Comparison of ENCODE assay signal across 32 cellular contexts in genomic region chr2:95281071-95281470, GRCh38. TPM values are rescaled to one million over a fixed set of nuclear protein-coding genes. Genes with fewer than 3 reads are reported as not detected.
"Had no signal": no experiment of that assay in that cellular context is flagged by ENCODE, and none has a peak within 500 bp of the region (broad histone marks: within the 10 kb centered on the region; RNA-seq: fewer than 3 reads in every experiment).

No MANE protein-coding gene starts in this region.

- ATAC-seq: activated CD4-positive, alpha-beta T cell treated with anti-CD3 and anti-CD28 coated beads for 36 hours; activated CD8-positive, alpha-beta memory T cell treated with anti-CD3 and anti-CD28 coated beads, Interleukin-2, amount 10 ng/mL, durations not matched to agents 7 days and 5 days; activated CD8-positive, alpha-beta T cell treated with anti-CD3 and anti-CD28 coated beads, Interleukin-2, amount 10 ng/mL, durations not matched to agents 7 days and 5 days; activated naive CD8-positive, alpha-beta T cell treated with anti-CD3 and anti-CD28 coated beads, Interleukin-2, amount 50 U/mL, for 24 hours; body of pancreas; effector memory CD8-positive, alpha-beta T cell; foreskin keratinocyte; gastrocnemius medialis; heart left ventricle had no signal

- H3K4me3 ChIP-seq: adrenal gland, body of pancreas, cardiac muscle cell, coronary artery, esophagus muscularis mucosa, gastrocnemius medialis, heart left ventricle had no signal

- H3K36me3 ChIP-seq: adrenal gland, cardiac muscle cell, esophagus muscularis mucosa, gastrocnemius medialis, heart left ventricle had no signal

- H3K4me1 ChIP-seq: adrenal gland, esophagus muscularis mucosa, gastrocnemius medialis, heart left ventricle had no signal

- H3K27me3 ChIP-seq: adrenal gland, body of pancreas, cardiac muscle cell, esophagus muscularis mucosa, foreskin keratinocyte, gastrocnemius medialis, heart left ventricle had no signal

- H3K27ac ChIP-seq: adrenal gland, body of pancreas, cardiac muscle cell, coronary artery, esophagus muscularis mucosa, foreskin keratinocyte, gastrocnemius medialis, heart left ventricle had no signal

- DNase-seq: activated CD4-positive, alpha-beta memory T cell treated with anti-CD3 and anti-CD28 coated beads for 36 hours; activated CD4-positive, alpha-beta T cell treated with anti-CD3 and anti-CD28 coated beads for 36 hours; activated CD4-positive, alpha-beta T cell treated with anti-CD3 and anti-CD28 coated beads, Interleukin-2, amount 10 ng/mL, durations not matched to agents 24 days and 14 days; activated CD4-positive, CD25-positive, alpha-beta regulatory T cell; activated CD4-positive, CD25-positive, alpha-beta regulatory T cell treated with anti-CD3 and anti-CD28 coated beads, Interleukin-2, amount 50 U/mL, for 72 hours; activated CD8-positive, alpha-beta memory T cell treated with anti-CD3 and anti-CD28 coated beads, Interleukin-2, amount 10 ng/mL, durations not matched to agents 7 days and 5 days; activated CD8-positive, alpha-beta memory T cell treated with anti-CD3 and anti-CD28 coated beads, Interleukin-2, amount 50 U/mL, for 4 hours; activated CD8-positive, alpha-beta T cell treated with anti-CD3 and anti-CD28 coated beads, Interleukin-2, amount 10 ng/mL, durations not matched to agents 7 days and 5 days; activated effector memory CD4-positive, alpha-beta T cell treated with anti-CD3 and anti-CD28 coated beads, Interleukin-2, amount 50 U/mL, for 16 hours; activated naive CD4-positive, alpha-beta T cell treated with anti-CD3 and anti-CD28 coated beads for 36 hours; activated naive CD8-positive, alpha-beta T cell treated with anti-CD3 and anti-CD28 coated beads for 36 hours; activated naive CD8-positive, alpha-beta T cell treated with anti-CD3 and anti-CD28 coated beads, Interleukin-2, amount 50 U/mL, for 24 hours; activated T-cell treated with anti-CD3 and anti-CD28 coated beads, Interleukin-2, amount 50 U/mL, for 1 hour; activated T-cell treated with anti-CD3 and anti-CD28 coated beads, Interleukin-2, amount 50 U/mL, for 48 hours; adrenal gland; amygdala; aorta; body of pancreas; effector CD4-positive, alpha-beta T cell; effector memory CD8-positive, alpha-beta T cell; erythroblast; foreskin keratinocyte; gastrocnemius medialis; glutamatergic neuron; T-helper 2 cell had no signal

- H3K9me3 ChIP-seq: adrenal gland, body of pancreas, esophagus muscularis mucosa, gastrocnemius medialis, heart left ventricle had no signal

RNA-seq across cellular contexts. Expression of gene KCNIP3, which starts 16.1 kb away (rescaled TPM):
- total RNA-seq: activated CD4-positive, alpha-beta memory T cell treated with anti-CD3 and anti-CD28 coated beads for 36 hours; activated CD4-positive, alpha-beta T cell treated with anti-CD3 and anti-CD28 coated beads for 36 hours; activated CD4-positive, alpha-beta T cell treated with anti-CD3 and anti-CD28 coated beads, Interleukin-2, amount 10 ng/mL, durations not matched to agents 24 days and 14 days; activated CD8-positive, alpha-beta memory T cell treated with anti-CD3 and anti-CD28 coated beads for 36 hours; activated CD8-positive, alpha-beta memory T cell treated with anti-CD3 and anti-CD28 coated beads, Interleukin-2, amount 10 ng/mL, durations not matched to agents 7 days and 5 days; activated CD8-positive, alpha-beta T cell treated with anti-CD3 and anti-CD28 coated beads, Interleukin-2, amount 10 ng/mL, durations not matched to agents 7 days and 5 days; activated naive CD4-positive, alpha-beta T cell treated with anti-CD3 and anti-CD28 coated beads for 36 hours; activated naive CD8-positive, alpha-beta T cell treated with anti-CD3 and anti-CD28 coated beads for 36 hours; activated T-helper 1 cell treated with anti-CD3 and anti-CD28 coated beads, Interleukin-12 subunit alpha, Interleukin-12 subunit beta, Interleukin-2, Interleukin-4 antibody, amounts not matched to agents 30 ng/mL and 10 ng/mL and 1 ng/mL, durations not matched to agents 14 hours and 24 hours and 36 hours; T-helper 1 cell treated with Interleukin-12 subunit alpha and Interleukin-12 subunit beta and Interleukin-4 antibody, amounts not matched to agents 30 ng/mL and 1 ng/mL, for 36 hours had no signal
